Comparison of ENCODE assay signal across 13 cellular contexts in the genomic region with DNA sequence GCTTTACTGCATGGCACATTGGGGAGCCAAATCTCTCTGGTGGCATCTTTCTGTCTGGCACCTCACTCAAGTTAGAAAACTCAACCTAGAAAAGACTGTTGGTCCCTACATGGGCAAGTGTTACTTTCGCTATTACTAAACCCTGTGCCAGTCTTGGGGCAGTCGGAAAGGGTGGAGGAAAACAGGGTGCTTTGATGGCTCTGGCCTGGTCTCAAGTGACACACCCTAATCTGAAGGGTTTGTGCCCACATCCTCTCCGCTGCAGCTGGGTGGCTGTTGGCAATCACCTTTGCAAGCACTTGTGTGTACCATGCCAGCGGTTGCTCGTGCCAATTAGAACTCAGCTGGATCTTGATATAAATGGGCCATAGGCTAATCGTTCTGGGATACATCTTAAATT.
DNase-seq lines count a peak whose midpoint lies in the region; ATAC-seq and TF ChIP-seq lines count a peak whose summit lies in the region.
"Had no signal": no experiment of that assay in that cellular context is flagged by ENCODE, and none has a peak within 500 bp of the region (broad histone marks: within the 10 kb centered on the region; RNA-seq: fewer than 3 reads in every experiment).

No MANE protein-coding gene starts in this region.

- no peak overlapping the region; the same call in 1 of the 2 replicates for H3K18ac ChIP-seq in IMR-90 (ENCODE audit: low read depth, low read length)

- H4K8ac ChIP-seq in IMR-90 (ENCODE audit: low read depth in 2 of 2, low read length in 2 of 2), result no peak overlapping the region

- H3K4me1 ChIP-seq in IMR-90 (ENCODE audit: control insufficient read depth, insufficient read depth, low read length) (peaks cover 24% of the 10 kb centered on the region), gastrocnemius medialis (no peaks in the 10 kb centered on the region)

- POLR2A ChIA-PET in IMR-90 (lab: Charles Lee; ENCODE audit: unreplicated experiment), result no interaction called here
- POLR2A ChIA-PET in naive thymus-derived CD8-positive, alpha-beta T cell (lab: Charles Lee), result no interaction called here

- TF ChIP-seq CTCF in IMR-90 (conservative IDR thresholded peaks at IDR 0.05; ENCODE audit: low read depth, low read length), result no peak
- no peak for TF ChIP-seq CTCF in WERI-Rb-1 (IDR thresholded peaks at IDR 0.05; ENCODE audit: low read depth, low read length)
- no peak for TF ChIP-seq CTCF in gastrocnemius medialis (IDR thresholded peaks at IDR 0.05 in 4 of 5, conservative IDR thresholded peaks at IDR 0.05 in 1 of 5)

- no peaks in the 10 kb centered on the region for H4K20me1 ChIP-seq in IMR-90 (ENCODE audit: insufficient read depth, low read length)

- H3K27me3 ChIP-seq in IMR-90 (ENCODE audit: control insufficient read depth, insufficient read depth, low read length), result no peaks in the 10 kb centered on the region
- H3K27me3 ChIP-seq in WERI-Rb-1 (ENCODE audit: insufficient read depth, low read depth, severe bottlenecking), result no peaks in the 10 kb centered on the region
- H3K27me3 ChIP-seq in gastrocnemius medialis, result no peaks in the 10 kb centered on the region
- H3K27me3 ChIP-seq: sigmoid colon had no signal

- peak overlapping the region; percentile 54 for H2AK5ac ChIP-seq in IMR-90 (ENCODE audit: low read depth, low read length)

- H3K4me3 ChIP-seq in IMR-90 (ENCODE audit: insufficient read depth, low read depth, low read length) (no peak overlapping the region), WERI-Rb-1 (ENCODE audit: low read depth, low read length) (no peak overlapping the region), gastrocnemius medialis (no peak overlapping the region)
- H3K4me3 ChIP-seq: sigmoid colon had no signal

- H3K9me1 ChIP-seq in IMR-90 (ENCODE audit: insufficient read depth, low read length), result peaks cover 12% of the 10 kb centered on the region

- no peak for TF ChIP-seq RAD21 in IMR-90 (IDR thresholded peaks at IDR 0.05; ENCODE audit: low read length)

- ATAC-seq in IMR-90 (ENCODE audit: low read depth), result no peak
- ATAC-seq in naive thymus-derived CD8-positive, alpha-beta T cell, result peak; percentile 23 to 33
- no peak for ATAC-seq in gastrocnemius medialis

- H3K9ac ChIP-seq in IMR-90 (ENCODE audit: low read depth, low read length), result no peak overlapping the region

- peak overlapping the region in 9 of 10 donors; percentile 23 to 92 (median 83) for H3K27ac Mint-ChIP-seq in naive thymus-derived CD8-positive, alpha-beta T cell

- peak overlapping the region; percentile 29; the same call in 1 of the 2 replicates for H2BK20ac ChIP-seq in IMR-90 (ENCODE audit: low read depth, low read length)

- 100% methylated on average over 3 of the region's 6 CpGs; no CpG with 5 or more reads in 1 of the 2 experiments for WGBS in IMR-90 (ENCODE audit: extremely low coverage in 2 of 2, insufficient read length in 1 of 2), 2 experiments

- no peaks in the 10 kb centered on the region for H3K27me3 Mint-ChIP-seq in naive thymus-derived CD8-positive, alpha-beta T cell

- no peak overlapping the region for H3K27ac ChIP-seq in IMR-90 (ENCODE audit: insufficient read depth, low read length)
- H3K27ac ChIP-seq in WERI-Rb-1, result no peak overlapping the region
- no peak overlapping the region for H3K27ac ChIP-seq in gastrocnemius medialis
- H3K27ac ChIP-seq: sigmoid colon had no signal

- H2AK9ac ChIP-seq in IMR-90 (replicated peaks; ENCODE audit: low read depth, low read length, poor library complexity), result no peak overlapping the region

- peak; percentile 45 for DNase-seq in activated T-cell treated with anti-CD3 and anti-CD28 coated beads, Interleukin-2, amount 50 U/mL, for 1 hour
- DNase-seq in activated T-cell treated with anti-CD3 and anti-CD28 coated beads for 4 hours (no peak), IMR-90 (no peak), WERI-Rb-1 (no peak), gastrocnemius medialis (no peak), NCI-H524 (lab: John Stamatoyannopoulos, UW) (no peak)
- DNase-seq in activated effector memory CD4-positive, alpha-beta T cell treated with Interleukin-2 at 50 U/mL for 16 hours, result peak; percentile 70
- no peak for DNase-seq in naive thymus-derived CD8-positive, alpha-beta T cell
- DNase-seq: dermis blood vessel endothelial cell, H7, NCI-H1048, nucleus accumbens, sigmoid colon had no signal

- dilution Hi-C loops in IMR-90 (cut with HindIII; ENCODE audit: low sequenced_read_pairs, unreplicated experiment), result no loop called here

- H3K79me1 ChIP-seq in IMR-90 (ENCODE audit: low read depth in 1 of 2, low read length in 2 of 2), result no peaks in the 10 kb centered on the region; a peak in 1 of 4 replicates

- H2BK15ac ChIP-seq in IMR-90 (ENCODE audit: low read depth, low read length), result 0 out of 3 replicates have a peak overlapping the region, but pooled peaks have one; percentile 13

- H3K56ac ChIP-seq in IMR-90 (ENCODE audit: extremely low read depth, insufficient read depth, low read length), result no peak overlapping the region

- H3K23ac ChIP-seq in IMR-90 (ENCODE audit: low read depth, low read length), result no peak overlapping the region

- TF ChIP-seq POLR2A in IMR-90 (IDR thresholded peaks at IDR 0.05; ENCODE audit: low read depth, low read length) (no peak), gastrocnemius medialis (IDR thresholded peaks at IDR 0.05) (no peak)

- no peak overlapping the region; the same call in none of the 2 replicates for H3K4ac ChIP-seq in IMR-90 (ENCODE audit: low read depth, low read length)

- H3K14ac ChIP-seq in IMR-90 (replicated peaks; ENCODE audit: low read depth, low read length), result no peak overlapping the region; the same call in 1 of the 2 replicates

- H3K4me1 Mint-ChIP-seq in naive thymus-derived CD8-positive, alpha-beta T cell, result peaks cover 24 to 88% (median 43%) of the 10 kb centered on the region in 4 donors

- H4K91ac ChIP-seq in IMR-90 (ENCODE audit: insufficient read depth, low read depth, low read length), result peak overlapping the region; percentile 41

- H3K9me3 ChIP-seq in IMR-90 (ENCODE audit: control insufficient read depth, insufficient read depth, low read length) (no peaks in the 10 kb centered on the region), WERI-Rb-1 (ENCODE audit: severe bottlenecking) (no peaks in the 10 kb centered on the region), gastrocnemius medialis (no peaks in the 10 kb centered on the region)
- H3K9me3 ChIP-seq: sigmoid colon had no signal

- H3K36me3 Mint-ChIP-seq in naive thymus-derived CD8-positive, alpha-beta T cell, result no peaks in the 10 kb centered on the region

- peak overlapping the region; percentile 92 for H2BK120ac ChIP-seq in IMR-90 (ENCODE audit: low read depth, low read length)

- in situ Hi-C loops in IMR-90 (cut with MboI; ENCODE audit: low sequenced_read_pairs) (no loop called here), gastrocnemius medialis (cut with MboI; ENCODE audit: low sequenced_read_pairs in 4 of 4) (no loop called here)

- no peaks in the 10 kb centered on the region for H3K9me3 Mint-ChIP-seq in naive thymus-derived CD8-positive, alpha-beta T cell

- H3K36me3 ChIP-seq in IMR-90 (ENCODE audit: control insufficient read depth, insufficient read depth, low read length) (no peaks in the 10 kb centered on the region), WERI-Rb-1 (no peaks in the 10 kb centered on the region), gastrocnemius medialis (no peaks in the 10 kb centered on the region)
- H3K36me3 ChIP-seq: sigmoid colon had no signal

- intact Hi-C loops in IMR-90 (cut with micrococcal nuclease) (loop anchor here (10.0 kb wide), 1 partner anchor 103 kb away; no protein-coding TSS in a partner anchor), gastrocnemius medialis (cut with DNase I; ENCODE audit: low total_unique reads) (no loop called here)

- BruUV-seq in IMR-90 (replicated peaks; lab: Mats Ljungman, UMichigan), result no TSS peak

- no peak overlapping the region for H2AFZ ChIP-seq in IMR-90 (replicated peaks; ENCODE audit: low read length, poor library complexity)

- H4K5ac ChIP-seq in IMR-90 (ENCODE audit: low read depth, low read length), result peak overlapping the region; percentile 7; the same call in 1 of the 2 replicates

- CTCF ChIA-PET in IMR-90 (lab: Yijun Ruan, JAX), result no interaction called here

- no peak overlapping the region for H3K4me2 ChIP-seq in IMR-90 (ENCODE audit: low read depth, low read length)

- no peak overlapping the region for H2BK5ac ChIP-seq in IMR-90 (ENCODE audit: low read depth, low read length, poor library complexity, severe bottlenecking)

- peak overlapping the region in 4 of 10 donors; percentile 23 to 69 (median 28) for H3K4me3 Mint-ChIP-seq in naive thymus-derived CD8-positive, alpha-beta T cell

TF ChIP-seq in IMR-90, 13 proteins besides CTCF, POLR2A, EP300 and RAD21:
- TF ChIP-seq RFX5 (IDR thresholded peaks at IDR 0.05; ENCODE audit: low read depth, low read length), result no peak
TF ChIP-seq in IMR-90: peak in this region for 0.

Comparison
In these comparisons a context has a peak if more than half of its experiments do, and no peak if none do; other contexts are left out.
1. DNase-seq: peak in activated T-cell treated with anti-CD3 and anti-CD28 coated beads, Interleukin-2, amount 50 U/mL, for 1 hour (single experiment) and activated effector memory CD4-positive, alpha-beta T cell treated with Interleukin-2 at 50 U/mL for 16 hours (single experiment); none in activated T-cell treated with anti-CD3 and anti-CD28 coated beads for 4 hours (single experiment), IMR-90 (single experiment), naive thymus-derived CD8-positive, alpha-beta T cell (0 of 10), WERI-Rb-1 (single experiment), gastrocnemius medialis (0 of 2) and NCI-H524 (0 of 2).
2. ATAC-seq: peak in naive thymus-derived CD8-positive, alpha-beta T cell (2 of 2); none in IMR-90 (single experiment) and gastrocnemius medialis (0 of 2).